In the genomic region with DNA sequence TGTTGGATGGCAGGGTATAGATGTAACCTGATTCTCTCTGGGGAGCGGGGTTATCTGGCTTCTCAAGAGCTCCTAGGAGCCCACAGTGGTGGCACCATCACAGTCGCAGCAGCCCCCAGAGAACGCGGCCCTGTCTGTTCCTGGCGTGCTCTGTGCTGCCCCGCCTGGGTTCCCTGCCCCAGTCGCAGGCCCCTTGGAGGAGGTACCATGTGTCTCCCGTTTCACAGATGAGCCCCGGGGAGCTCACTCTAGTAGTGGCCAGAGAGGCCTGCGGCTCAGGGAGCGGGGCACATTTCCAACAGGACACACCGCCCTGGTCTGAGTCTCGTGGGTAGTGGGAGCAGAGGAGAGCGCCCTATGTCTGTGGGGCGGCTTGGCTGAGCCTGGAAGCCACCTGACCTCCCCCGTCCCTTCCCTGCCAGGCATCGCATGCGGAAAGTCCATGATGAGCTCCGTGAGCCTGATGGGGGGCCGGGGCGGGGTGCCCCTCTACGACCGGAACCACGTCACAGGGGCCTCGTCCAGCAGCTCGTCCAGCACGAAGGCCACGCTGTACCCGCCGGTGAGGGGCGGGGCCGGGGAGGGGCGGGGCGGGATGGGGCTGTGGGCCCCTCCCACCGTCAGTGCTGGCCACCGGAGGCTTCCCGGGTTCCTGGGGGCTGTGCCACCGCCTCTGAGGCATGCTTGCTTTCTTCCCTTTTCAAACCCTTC, we compare ENCODE assay signal across 1 cellular context.
TF ChIP-seq lines count a peak whose summit lies in the region.

No MANE protein-coding gene starts in this region.

TF ChIP-seq in HepG2, 621 proteins besides CTCF, POLR2A, EP300 and RAD21:
- TF ChIP-seq AGO2 (optimal IDR thresholded peaks at IDR 0.05; ENCODE audit: low read depth, low read length) (peak; percentile 65), HOXA3 (CRISPR knock-in tag; IDR thresholded peaks at IDR 0.05) (no peak)
